9 cellular contexts compared by ENCODE assay signal in the genomic region with DNA sequence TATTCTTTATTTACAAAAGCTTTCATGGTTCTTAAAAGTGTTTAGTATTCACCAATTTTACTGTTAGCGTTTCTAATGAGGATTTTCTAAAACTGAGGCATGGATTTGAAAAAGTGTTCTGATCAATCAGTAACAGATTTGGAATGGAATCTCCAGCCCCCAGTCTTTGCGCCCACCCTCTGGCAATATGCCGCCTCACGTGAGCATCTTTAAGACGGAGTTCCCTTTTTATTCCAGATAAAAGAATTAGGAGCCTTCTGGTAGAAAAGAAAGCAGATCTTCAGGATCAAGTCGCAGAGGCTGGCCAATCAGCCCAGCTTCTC. TPM values are rescaled to one million over a fixed set of nuclear protein-coding genes. Genes with fewer than 3 reads are reported as not detected.
DNase-seq lines count a peak whose midpoint lies in the region; ATAC-seq and TF ChIP-seq lines count a peak whose summit lies in the region.
"Had no signal": no experiment of that assay in that cellular context is flagged by ENCODE, and none has a peak within 500 bp of the region (broad histone marks: within the 10 kb centered on the region; RNA-seq: fewer than 3 reads in every experiment).

No MANE protein-coding gene starts in this region.

- no peak for TF ChIP-seq CTCF in AG09309 (IDR thresholded peaks at IDR 0.05; ENCODE audit: control insufficient read depth, insufficient read depth, low read depth, low read length, missing control alignments)
- no peak for TF ChIP-seq CTCF in natural killer cell (IDR thresholded peaks at IDR 0.05)

- ATAC-seq in natural killer cell (no peak), GM19324 (IDR thresholded peaks at IDR 0.05; ENCODE audit: low FRiP score, unreplicated experiment) (no peak), HG03378 (IDR thresholded peaks at IDR 0.05; ENCODE audit: unreplicated experiment) (no peak)
- ATAC-seq: GM12878 had no signal

- peak overlapping the region; percentile 90; the same call in 1 of the 2 replicates for H3K9ac ChIP-seq in HUES64 (ENCODE audit: low read depth, low read length)

- H3K4me3 ChIP-seq in AG09309 (ENCODE audit: control insufficient read depth, low read depth, low read length) = peak overlapping the region; percentile 90
- H3K4me3 ChIP-seq in HUES64 (ENCODE audit: low read length) = peak overlapping the region; percentile 87
- H3K4me3 ChIP-seq: GM12878 had no signal

- H3K4me1 ChIP-seq in HUES64 (ENCODE audit: insufficient read depth, low read length) = peaks cover 8% of the 10 kb centered on the region; the same call in 1 of the 2 replicates

- no peak for DNase-seq in AG09309 (ENCODE audit: low read depth)
- DNase-seq in natural killer cell = no peak
- no peak for DNase-seq in activated CD4-positive, CD25-positive, alpha-beta regulatory T cell (lab: John Stamatoyannopoulos, UW)
- DNase-seq in NCI-H1092 treated with DMSO at 0.1 percent for 48 hours (lab: John Stamatoyannopoulos, UW) = no peak

- H3K27ac ChIP-seq in HUES64 (ENCODE audit: low read depth, low read length) = no peak overlapping the region

- peak overlapping the region; percentile 85 for H3K27ac Mint-ChIP-seq in dendritic cell treated with granulocyte-macrophage colony-stimulating factor and Interleukin-4, amounts not matched to agents 40 ng/mL and 50 ng/mL, for 4 days
- peak overlapping the region; percentile 84 to 86 for H3K27ac Mint-ChIP-seq in natural killer cell

- H3K4me3 Mint-ChIP-seq in dendritic cell treated with granulocyte-macrophage colony-stimulating factor and Interleukin-4, amounts not matched to agents 40 ng/mL and 50 ng/mL, for 4 days = peak overlapping the region; percentile 90
- peak overlapping the region; percentile 90 for H3K4me3 Mint-ChIP-seq in natural killer cell

- H3K36me3 Mint-ChIP-seq in dendritic cell treated with granulocyte-macrophage colony-stimulating factor and Interleukin-4, amounts not matched to agents 40 ng/mL and 50 ng/mL, for 4 days (ENCODE audit: low read depth) = peaks cover 13% of the 10 kb centered on the region
- H3K36me3 Mint-ChIP-seq in natural killer cell = no peaks in the 10 kb centered on the region

- 24% methylated on average over 6 of the region's 6 CpGs for WGBS in HUES64

- no peaks in the 10 kb centered on the region for H3K9me3 Mint-ChIP-seq in dendritic cell treated with granulocyte-macrophage colony-stimulating factor and Interleukin-4, amounts not matched to agents 40 ng/mL and 50 ng/mL, for 4 days
- no peaks in the 10 kb centered on the region for H3K9me3 Mint-ChIP-seq in natural killer cell

- H3K9me3 ChIP-seq in HUES64 (ENCODE audit: insufficient read depth, low read depth, low read length) = no peaks in the 10 kb centered on the region

- H3K27me3 Mint-ChIP-seq in dendritic cell treated with granulocyte-macrophage colony-stimulating factor and Interleukin-4, amounts not matched to agents 40 ng/mL and 50 ng/mL, for 4 days = peaks cover 55% of the 10 kb centered on the region
- peaks cover 17% of the 10 kb centered on the region in 2 donors for H3K27me3 Mint-ChIP-seq in natural killer cell (ENCODE audit: low read depth in 2 of 2)

- H3K36me3 ChIP-seq in HUES64 (ENCODE audit: insufficient read depth, low read length) = no peaks in the 10 kb centered on the region

- peaks cover 28% of the 10 kb centered on the region for H3K4me1 Mint-ChIP-seq in dendritic cell treated with granulocyte-macrophage colony-stimulating factor and Interleukin-4, amounts not matched to agents 40 ng/mL and 50 ng/mL, for 4 days (ENCODE audit: low read depth)
- peaks cover 13 to 20% of the 10 kb centered on the region in 2 donors for H3K4me1 Mint-ChIP-seq in natural killer cell

- intact Hi-C loops in dendritic cell treated with granulocyte-macrophage colony-stimulating factor and Interleukin-4, amounts not matched to agents 40 ng/mL and 50 ng/mL, for 4 days (cut with micrococcal nuclease) = no loop called here
- intact Hi-C loops in natural killer cell (cut with micrococcal nuclease) = no loop called here

- H3K27me3 ChIP-seq in HUES64 (ENCODE audit: insufficient read depth, low read length) = no peaks in the 10 kb centered on the region

RNA-seq across cellular contexts. Expression of a gene that starts 1.1 kb away (rescaled TPM):
- 40.4 TPM for polyA plus RNA-seq in HUES64 (2013, experiment 1 of 2)
- polyA plus RNA-seq in HUES64 (2013, experiment 2 of 2) = 44.6 TPM
- total RNA-seq in natural killer cell = under 1 TPM; 0.49 to 1.00 (median 0.65) TPM

RNA-seq across cellular contexts. Expression of a gene that starts 1.8 kb away (rescaled TPM):
- 5.9 TPM for polyA plus RNA-seq in HUES64 (2013, experiment 1 of 2)
- 6.0 TPM for polyA plus RNA-seq in HUES64 (2013, experiment 2 of 2)
- total RNA-seq in natural killer cell = 1 to 10 TPM in 2 of 3 donors, under 1 TPM in 1; 0.95 to 2.4 (median 1.5) TPM
